Comparison of ENCODE assay signal across 1 cellular context in the genomic region with DNA sequence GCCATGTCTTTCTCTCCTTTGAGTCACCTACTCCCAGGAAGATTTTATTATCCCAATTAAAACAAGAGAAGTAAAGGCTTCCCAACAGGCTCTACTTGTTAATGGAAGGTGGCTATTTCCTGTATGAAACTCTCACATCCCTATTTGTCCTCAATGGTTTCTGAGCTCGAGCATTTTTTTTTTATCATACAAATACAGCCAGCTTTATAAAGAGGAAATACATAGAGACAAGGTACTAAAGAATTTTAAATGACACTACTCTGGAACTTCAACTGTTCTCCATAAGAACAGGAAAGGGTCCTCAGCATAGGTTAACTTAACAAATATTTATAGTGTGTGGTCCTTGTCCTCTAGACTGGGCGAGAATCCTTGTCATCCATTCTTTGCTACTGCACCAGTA.
TF ChIP-seq lines count a peak whose summit lies in the region.

No MANE protein-coding gene starts in this region.

TF ChIP-seq in GM12878, 131 proteins besides CTCF, POLR2A, EP300 and RAD21 (continued from another document):
- TF ChIP-seq, protein P1, sequence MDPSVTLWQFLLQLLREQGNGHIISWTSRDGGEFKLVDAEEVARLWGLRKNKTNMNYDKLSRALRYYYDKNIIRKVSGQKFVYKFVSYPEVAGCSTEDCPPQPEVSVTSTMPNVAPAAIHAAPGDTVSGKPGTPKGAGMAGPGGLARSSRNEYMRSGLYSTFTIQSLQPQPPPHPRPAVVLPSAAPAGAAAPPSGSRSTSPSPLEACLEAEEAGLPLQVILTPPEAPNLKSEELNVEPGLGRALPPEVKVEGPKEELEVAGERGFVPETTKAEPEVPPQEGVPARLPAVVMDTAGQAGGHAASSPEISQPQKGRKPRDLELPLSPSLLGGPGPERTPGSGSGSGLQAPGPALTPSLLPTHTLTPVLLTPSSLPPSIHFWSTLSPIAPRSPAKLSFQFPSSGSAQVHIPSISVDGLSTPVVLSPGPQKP (IDR thresholded peaks at IDR 0.05; ENCODE audit: low read depth, low read length) = no peak
- TF ChIP-seq, protein P2, sequence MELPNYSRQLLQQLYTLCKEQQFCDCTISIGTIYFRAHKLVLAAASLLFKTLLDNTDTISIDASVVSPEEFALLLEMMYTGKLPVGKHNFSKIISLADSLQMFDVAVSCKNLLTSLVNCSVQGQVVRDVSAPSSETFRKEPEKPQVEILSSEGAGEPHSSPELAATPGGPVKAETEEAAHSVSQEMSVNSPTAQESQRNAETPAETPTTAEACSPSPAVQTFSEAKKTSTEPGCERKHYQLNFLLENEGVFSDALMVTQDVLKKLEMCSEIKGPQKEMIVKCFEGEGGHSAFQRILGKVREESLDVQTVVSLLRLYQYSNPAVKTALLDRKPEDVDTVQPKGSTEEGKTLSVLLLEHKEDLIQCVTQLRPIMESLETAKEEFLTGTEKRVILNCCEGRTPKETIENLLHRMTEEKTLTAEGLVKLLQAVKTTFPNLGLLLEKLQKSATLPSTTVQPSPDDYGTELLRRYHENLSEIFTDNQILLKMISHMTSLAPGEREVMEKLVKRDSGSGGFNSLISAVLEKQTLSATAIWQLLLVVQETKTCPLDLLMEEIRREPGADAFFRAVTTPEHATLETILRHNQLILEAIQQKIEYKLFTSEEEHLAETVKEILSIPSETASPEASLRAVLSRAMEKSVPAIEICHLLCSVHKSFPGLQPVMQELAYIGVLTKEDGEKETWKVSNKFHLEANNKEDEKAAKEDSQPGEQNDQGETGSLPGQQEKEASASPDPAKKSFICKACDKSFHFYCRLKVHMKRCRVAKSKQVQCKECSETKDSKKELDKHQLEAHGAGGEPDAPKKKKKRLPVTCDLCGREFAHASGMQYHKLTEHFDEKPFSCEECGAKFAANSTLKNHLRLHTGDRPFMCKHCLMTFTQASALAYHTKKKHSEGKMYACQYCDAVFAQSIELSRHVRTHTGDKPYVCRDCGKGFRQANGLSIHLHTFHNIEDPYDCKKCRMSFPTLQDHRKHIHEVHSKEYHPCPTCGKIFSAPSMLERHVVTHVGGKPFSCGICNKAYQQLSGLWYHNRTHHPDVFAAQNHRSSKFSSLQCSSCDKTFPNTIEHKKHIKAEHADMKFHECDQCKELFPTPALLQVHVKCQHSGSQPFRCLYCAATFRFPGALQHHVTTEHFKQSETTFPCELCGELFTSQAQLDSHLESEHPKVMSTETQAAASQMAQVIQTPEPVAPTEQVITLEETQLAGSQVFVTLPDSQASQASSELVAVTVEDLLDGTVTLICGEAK (IDR thresholded peaks at IDR 0.05; ENCODE audit: borderline replicate concordance) = peak; percentile 81
- TF ChIP-seq HDGF (IDR thresholded peaks at IDR 0.05) = no peak
TF ChIP-seq in GM12878: peak in this region for 3.
